Comparison of ENCODE assay signal across 8 cellular contexts in genomic region chr17:29566473-29567361, GRCh38. TPM values are rescaled to one million over a fixed set of nuclear protein-coding genes. Genes with fewer than 3 reads are reported as not detected.
DNase-seq lines count a peak whose midpoint lies in the region; ATAC-seq and TF ChIP-seq lines count a peak whose summit lies in the region.

TSS of gene ABHD15 (minus strand) at chr17:29567037. CDS start at chr17:29566966, 71 bp downstream.

- ATAC-seq in lower lobe of right lung (peak; percentile 77 to 81), GM18519 (IDR thresholded peaks at IDR 0.05; ENCODE audit: low FRiP score, unreplicated experiment) (no peak)
- peak; percentile 28 to 29 for ATAC-seq in stimulated activated naive B cell treated with anti-CD40 and anti-IgM and Interleukin-4, amounts not matched to agents 10 μg/mL and 1 μg/mL and 100 μg/mL, for 72 hours (replicated peaks)

- H3K36me3 Mint-ChIP-seq in stimulated activated naive B cell treated with anti-CD40 and anti-IgM and Interleukin-4, amounts not matched to agents 10 μg/mL and 1 μg/mL and 100 μg/mL, for 72 hours, result peaks cover 18 to 21% of the 10 kb centered on the region in 2 donors

- H3K27ac Mint-ChIP-seq in stimulated activated naive B cell treated with anti-CD40 and anti-IgM and Interleukin-4, amounts not matched to agents 10 μg/mL and 1 μg/mL and 100 μg/mL, for 72 hours, result peak within 1 kb of the TSS; percentile 95

- no peaks in the 10 kb centered on the region for H3K27me3 ChIP-seq in lower lobe of right lung (ENCODE audit: low read depth)

- H3K27me3 Mint-ChIP-seq in stimulated activated naive B cell treated with anti-CD40 and anti-IgM and Interleukin-4, amounts not matched to agents 10 μg/mL and 1 μg/mL and 100 μg/mL, for 72 hours, result no peaks in the 10 kb centered on the region

- H3K4me3 Mint-ChIP-seq in stimulated activated naive B cell treated with anti-CD40 and anti-IgM and Interleukin-4, amounts not matched to agents 10 μg/mL and 1 μg/mL and 100 μg/mL, for 72 hours, result peak within 1 kb of the TSS; percentile 92 to 95

- peaks cover 36 to 52% of the 10 kb centered on the region in 2 donors for H3K4me1 Mint-ChIP-seq in stimulated activated naive B cell treated with anti-CD40 and anti-IgM and Interleukin-4, amounts not matched to agents 10 μg/mL and 1 μg/mL and 100 μg/mL, for 72 hours

- peak within 1 kb of the TSS; percentile 81 for H3K4me3 ChIP-seq in lower lobe of right lung

- no peaks in the 10 kb centered on the region for H3K9me3 Mint-ChIP-seq in stimulated activated naive B cell treated with anti-CD40 and anti-IgM and Interleukin-4, amounts not matched to agents 10 μg/mL and 1 μg/mL and 100 μg/mL, for 72 hours

- H3K36me3 ChIP-seq in lower lobe of right lung, result peaks cover 18% of the 10 kb centered on the region

- peaks cover 54% of the 10 kb centered on the region for H3K4me1 ChIP-seq in lower lobe of right lung

- POLR2A ChIA-PET in HEK293T (lab: Yijun Ruan, JAX), result interaction anchor here (0.6 to 2.4 kb wide), 5 partner anchors 10 to 309 kb away, joined by 3 to 12 read pairs (median 3); partner anchors contain the start of genes ANKRD13B and TAOK1

- intact Hi-C loops in lower lobe of right lung (cut with DNase I), result no loop called here

- peak; percentile 51 for DNase-seq in DMS79 treated with DMSO at 0.1 percent for 48 hours (lab: John Stamatoyannopoulos, UW)
- DNase-seq in HEK293T (ENCODE audit: extremely low spot score), result peak; percentile 34
- DNase-seq in NCI-H510A (lab: John Stamatoyannopoulos, UW), result peak; percentile 53
- peak; percentile 49 for DNase-seq in activated CD4-positive, alpha-beta T cell treated with anti-CD3 and anti-CD28 coated beads, Interleukin-2, amount 50 U/mL, for 1 hour
- DNase-seq in effector CD8-positive, alpha-beta T cell (lab: John Stamatoyannopoulos, UW), result peak; percentile 36
- peak; percentile 87 for DNase-seq in lower lobe of right lung
- peak; percentile 58 for DNase-seq in stimulated activated naive B cell treated with anti-CD40 and anti-IgM and Interleukin-4, amounts not matched to agents 10 μg/mL and 1 μg/mL and 100 μg/mL, for 72 hours

- peak; percentile 9 for TF ChIP-seq CTCF in lower lobe of right lung (IDR thresholded peaks at IDR 0.05)

- H3K9me3 ChIP-seq in lower lobe of right lung, result no peaks in the 10 kb centered on the region

- CTCF ChIA-PET in HEK293T (lab: Yijun Ruan, JAX), result interaction anchor here (0.6 to 2.0 kb wide), 7 partner anchors 10 to 804 kb away, joined by 3 to 5 read pairs (median 4); no protein-coding TSS in a partner anchor

- peak within 1 kb of the TSS; percentile 87 for H3K27ac ChIP-seq in lower lobe of right lung

TF ChIP-seq in HEK293T, 16 proteins besides CTCF, POLR2A, EP300 and RAD21:
- TF ChIP-seq CTBP1 (IDR thresholded peaks at IDR 0.05; ENCODE audit: borderline replicate concordance) (no peak), ARNT (IDR thresholded peaks at IDR 0.05) (no peak), FOXK2 (IDR thresholded peaks at IDR 0.05) (no peak), ZNF384 (IDR thresholded peaks at IDR 0.05) (no peak), NFRKB (IDR thresholded peaks at IDR 0.05) (no peak), SUZ12 (IDR thresholded peaks at IDR 0.05) (no peak), SP1 (IDR thresholded peaks at IDR 0.05) (no peak), HDGF (IDR thresholded peaks at IDR 0.05; ENCODE audit: borderline replicate concordance) (no peak), LEF1 (IDR thresholded peaks at IDR 0.05; ENCODE audit: borderline replicate concordance) (no peak), PKNOX1 (IDR thresholded peaks at IDR 0.05) (no peak), ELF4 (IDR thresholded peaks at IDR 0.05) (no peak), TARDBP (IDR thresholded peaks at IDR 0.05) (no peak), FOXM1 (IDR thresholded peaks at IDR 0.05; ENCODE audit: borderline replicate concordance) (no peak), FOXA1 (IDR thresholded peaks at IDR 0.05) (no peak), BHLHE40 (IDR thresholded peaks at IDR 0.05; ENCODE audit: borderline replicate concordance) (no peak), L3MBTL2 (conservative IDR thresholded peaks at IDR 0.05) (no peak)

RNA-seq across cellular contexts. Expression of gene ABHD15, which starts in this region (rescaled TPM):
- total RNA-seq in lower lobe of right lung, result 14.3 TPM

Comparison
In these comparisons a context has a peak if more than half of its experiments do, and no peak if none do; other contexts are left out.
1. DNase-seq: peak in every context shown above with its lines; median percentile 87 in lower lobe of right lung; 58 in stimulated activated naive B cell treated with anti-CD40 and anti-IgM and Interleukin-4, amounts not matched to agents 10 μg/mL and 1 μg/mL and 100 μg/mL, for 72 hours; 53 in NCI-H510A; 51 in DMS79 treated with DMSO at 0.1 percent for 48 hours; 49 in activated CD4-positive, alpha-beta T cell treated with anti-CD3 and anti-CD28 coated beads, Interleukin-2, amount 50 U/mL, for 1 hour; 36 in effector CD8-positive, alpha-beta T cell; 34 in HEK293T.